9 cellular contexts compared by ENCODE assay signal in genomic region chr19:45448887-45449299, GRCh38. TPM values are rescaled to one million over a fixed set of nuclear protein-coding genes. Genes with fewer than 3 reads are reported as not detected.
DNase-seq lines count a peak whose midpoint lies in the region; ATAC-seq and TF ChIP-seq lines count a peak whose summit lies in the region.
"Had no signal": no experiment of that assay in that cellular context is flagged by ENCODE, and none has a peak within 500 bp of the region (broad histone marks: within the 10 kb centered on the region; RNA-seq: fewer than 3 reads in every experiment).

No MANE protein-coding gene starts in this region.

- H3K36me3 ChIP-seq in A673 (ENCODE audit: insufficient read depth, low read length, poor library complexity, severe bottlenecking), result no peaks in the 10 kb centered on the region

- H3K36me3 Mint-ChIP-seq in nephron (ENCODE audit: low read depth), result no peaks in the 10 kb centered on the region

- peak overlapping the region; percentile 73 to 80 (median 80) for H3K4me3 Mint-ChIP-seq in nephron

- peaks cover 41% of the 10 kb centered on the region for H3K4me1 Mint-ChIP-seq in nephron

- peak; percentile 10 for DNase-seq in COLO668 (lab: John Stamatoyannopoulos, UW; ENCODE audit: unreplicated experiment)
- DNase-seq in NCI-H226, result peak; percentile 66
- DNase-seq in choroid plexus epithelial cell (ENCODE audit: low read depth), result peak; percentile 78
- DNase-seq in effector CD4-positive, alpha-beta T cell, result no peak
- DNase-seq in A673 (ENCODE audit: low spot score), result no peak
- no peak for DNase-seq in SK-N-DZ (ENCODE audit: low spot score)
- DNase-seq: SHP77 treated with DMSO at 0.1 percent for 48 hours had no signal

- no peaks in the 10 kb centered on the region for H3K9me3 Mint-ChIP-seq in nephron

- CTCF ChIA-PET in A673 (lab: Charles Lee), result no interaction called here

- no peak for ATAC-seq in GM19023 (IDR thresholded peaks at IDR 0.05; ENCODE audit: unreplicated experiment)

- no peak overlapping the region for H3K4me3 ChIP-seq in choroid plexus epithelial cell (ENCODE audit: low read depth, low read length)
- H3K4me3 ChIP-seq in A673 (ENCODE audit: low read depth, low read length, poor library complexity, severe bottlenecking), result no peak overlapping the region

- H3K27me3 Mint-ChIP-seq in nephron (ENCODE audit: low read depth), result peaks cover 8% of the 10 kb centered on the region

- BruUV-seq in A673 (replicated peaks; lab: Mats Ljungman, UMichigan), result no TSS peak

- intact Hi-C loops in A673 (cut with micrococcal nuclease; ENCODE audit: unreplicated experiment), result no loop called here

- no peaks in the 10 kb centered on the region for H3K9me3 ChIP-seq in A673 (ENCODE audit: low read depth, low read length, poor library complexity, severe bottlenecking)

- H3K27ac Mint-ChIP-seq in nephron, result peak overlapping the region; percentile 22 to 35 (median 29)

- POLR2A ChIA-PET in A673 (lab: Charles Lee; ENCODE audit: low non-redundant PET), result no interaction called here

- TF ChIP-seq CTCF in choroid plexus epithelial cell (conservative IDR thresholded peaks at IDR 0.05; ENCODE audit: low read depth, low read length) (no peak), nephron (IDR thresholded peaks at IDR 0.05; ENCODE audit: unreplicated experiment in 3 of 3) (no peak), A673 (conservative IDR thresholded peaks at IDR 0.05; ENCODE audit: low read depth, low read length) (no peak)

- no peaks in the 10 kb centered on the region for H3K27me3 ChIP-seq in A673 (replicated peaks; ENCODE audit: insufficient read depth, low read depth, low read length, poor library complexity)

- peaks cover 5% of the 10 kb centered on the region for H3K4me1 ChIP-seq in A673 (ENCODE audit: insufficient read depth, low read length, poor library complexity, severe bottlenecking)

- H3K27ac ChIP-seq in A673 (ENCODE audit: low read depth, low read length, poor library complexity, severe bottlenecking), result no peak overlapping the region

RNA-seq across cellular contexts. Expression of gene FOSB, which starts 18.9 kb away (rescaled TPM):
- total RNA-seq in A673 (2021), result 1.0 and 1.9 TPM in 2 replicates
- polyA plus RNA-seq in SK-N-DZ (2014; cell fraction: cytosol; rRNA removed), result not detected in 2 replicates
- not detected in 2 replicates for polyA plus RNA-seq in SK-N-DZ (2014; cell fraction: nucleus; rRNA removed)

RNA-seq across cellular contexts. Expression of gene ERCC1, which starts 25.2 kb away (rescaled TPM):
- total RNA-seq in A673 (2021), result 158 and 165 TPM in 2 replicates
- polyA plus RNA-seq in SK-N-DZ (2014; cell fraction: cytosol; rRNA removed), result 85.0 and 101 TPM in 2 replicates
- polyA plus RNA-seq in SK-N-DZ (2014; cell fraction: nucleus; rRNA removed), result 66.4 and 73.4 TPM in 2 replicates

RNA-seq across cellular contexts. Expression of gene POLR1G, which starts 42.4 kb away (rescaled TPM):
- 23.2 and 30.1 TPM in 2 replicates for total RNA-seq in A673 (2021)
- polyA plus RNA-seq in SK-N-DZ (2014; cell fraction: cytosol; rRNA removed), result 13.2 and 16.8 TPM in 2 replicates
- polyA plus RNA-seq in SK-N-DZ (2014; cell fraction: nucleus; rRNA removed), result 4.0 and 7.9 TPM in 2 replicates

RNA-seq across cellular contexts. Expression of gene PPP1R13L, which starts 44.0 kb away (rescaled TPM):
- total RNA-seq in A673 (2021), result 5.5 and 8.1 TPM in 2 replicates
- 1.1 and 2.6 TPM in 2 replicates for polyA plus RNA-seq in SK-N-DZ (2014; cell fraction: cytosol; rRNA removed)
- 0.90 and 1.7 TPM in 2 replicates for polyA plus RNA-seq in SK-N-DZ (2014; cell fraction: nucleus; rRNA removed)

RNA-seq across cellular contexts. Expression of gene RTN2, which starts 48.0 kb away (rescaled TPM):
- 6.6 and 9.1 TPM in 2 replicates for total RNA-seq in A673 (2021)
- 35.2 and 50.4 TPM in 2 replicates for polyA plus RNA-seq in SK-N-DZ (2014; cell fraction: cytosol; rRNA removed)
- 33.0 and 40.4 TPM in 2 replicates for polyA plus RNA-seq in SK-N-DZ (2014; cell fraction: nucleus; rRNA removed)

Comparison
In these comparisons a context has a peak if more than half of its experiments do, and no peak if none do; other contexts are left out.
1. DNase-seq: peak in COLO668 (single experiment), NCI-H226 (single experiment) and choroid plexus epithelial cell (single experiment); none in effector CD4-positive, alpha-beta T cell (single experiment), A673 (single experiment) and SK-N-DZ (single experiment).